29 cellular contexts compared by ENCODE assay signal in genomic region chr14:86794689-86795088, GRCh38.
"Had no signal": no experiment of that assay in that cellular context is flagged by ENCODE, and none has a peak within 500 bp of the region (broad histone marks: within the 10 kb centered on the region; RNA-seq: fewer than 3 reads in every experiment).

No MANE protein-coding gene starts in this region.

- H3K27ac ChIP-seq: stomach, suprapubic skin, testis, thoracic aorta, thyroid gland, tibial artery, tibial nerve, transverse colon, upper lobe of left lung, upper lobe of right lung, uterus, vagina had no signal

- H3K4me1 ChIP-seq: testis, thyroid gland, tibial artery, transverse colon, upper lobe of left lung, upper lobe of right lung, uterus, vagina had no signal

- H3K4me3 Mint-ChIP-seq: stimulated activated effector memory CD8-positive, alpha-beta T cell treated with anti-CD3 and anti-CD28 coated beads, Interleukin-12 subunit alpha, Interleukin-12 subunit beta, amount 100 ng/mL, for 72 hours; stimulated activated memory B cell treated with anti-CD40 and anti-IgM and Interleukin-4, amounts not matched to agents 10 μg/mL and 1 μg/mL and 100 μg/mL, for 72 hours; stimulated activated naive B cell treated with anti-CD40 and anti-IgM and Interleukin-4, amounts not matched to agents 10 μg/mL and 1 μg/mL and 100 μg/mL, for 72 hours; stimulated activated naive CD8-positive, alpha-beta T cell treated with anti-CD3 and anti-CD28 coated beads, Interleukin-15, amount 100 ng/mL, for 72 hours; stimulated activated naive CD8-positive, alpha-beta T cell treated with anti-CD3 and anti-CD28 coated beads, Interleukin-15, Interleukin-2, amounts not matched to agents 100 ng/mL and 50 ng/mL, for 24 hours; type B pancreatic cell had no signal

- H3K4me1 Mint-ChIP-seq: stimulated activated effector memory CD8-positive, alpha-beta T cell treated with anti-CD3 and anti-CD28 coated beads, Interleukin-12 subunit alpha, Interleukin-12 subunit beta, amount 100 ng/mL, for 72 hours; stimulated activated memory B cell treated with anti-CD40 and anti-IgM and Interleukin-4, amounts not matched to agents 10 μg/mL and 1 μg/mL and 100 μg/mL, for 72 hours; stimulated activated naive B cell treated with anti-CD40 and anti-IgM and Interleukin-4, amounts not matched to agents 10 μg/mL and 1 μg/mL and 100 μg/mL, for 72 hours; stimulated activated naive CD8-positive, alpha-beta T cell treated with anti-CD3 and anti-CD28 coated beads, Interleukin-15, amount 100 ng/mL, for 72 hours had no signal

- H3K27ac Mint-ChIP-seq: stimulated activated effector memory CD8-positive, alpha-beta T cell treated with anti-CD3 and anti-CD28 coated beads, Interleukin-12 subunit alpha, Interleukin-12 subunit beta, amount 100 ng/mL, for 72 hours; stimulated activated memory B cell treated with anti-CD40 and anti-IgM and Interleukin-4, amounts not matched to agents 10 μg/mL and 1 μg/mL and 100 μg/mL, for 72 hours; stimulated activated naive B cell treated with anti-CD40 and anti-IgM and Interleukin-4, amounts not matched to agents 10 μg/mL and 1 μg/mL and 100 μg/mL, for 72 hours; stimulated activated naive CD8-positive, alpha-beta T cell treated with anti-CD3 and anti-CD28 coated beads, Interleukin-15, amount 100 ng/mL, for 72 hours; stimulated activated naive CD8-positive, alpha-beta T cell treated with anti-CD3 and anti-CD28 coated beads, Interleukin-15, Interleukin-2, amounts not matched to agents 100 ng/mL and 50 ng/mL, for 24 hours; type B pancreatic cell had no signal

- H3K36me3 Mint-ChIP-seq: stimulated activated effector memory CD8-positive, alpha-beta T cell treated with anti-CD3 and anti-CD28 coated beads, Interleukin-12 subunit alpha, Interleukin-12 subunit beta, amount 100 ng/mL, for 72 hours; stimulated activated memory B cell treated with anti-CD40 and anti-IgM and Interleukin-4, amounts not matched to agents 10 μg/mL and 1 μg/mL and 100 μg/mL, for 72 hours; stimulated activated naive B cell treated with anti-CD40 and anti-IgM and Interleukin-4, amounts not matched to agents 10 μg/mL and 1 μg/mL and 100 μg/mL, for 72 hours; type B pancreatic cell had no signal

- H3K27me3 ChIP-seq: stomach, suprapubic skin, testis, thyroid gland, tibial artery, tibial nerve, transverse colon, upper lobe of left lung, upper lobe of right lung, uterus, vagina had no signal

- ATAC-seq: stimulated activated effector memory CD8-positive, alpha-beta T cell treated with anti-CD3 and anti-CD28 coated beads, Interleukin-12 subunit alpha, Interleukin-12 subunit beta, amount 100 ng/mL, for 72 hours; stimulated activated memory B cell treated with anti-CD40 and anti-IgM and Interleukin-4, amounts not matched to agents 10 μg/mL and 1 μg/mL and 100 μg/mL, for 72 hours; stimulated activated naive B cell treated with anti-CD40 and anti-IgM and Interleukin-4, amounts not matched to agents 10 μg/mL and 1 μg/mL and 100 μg/mL, for 72 hours; stimulated activated naive CD8-positive, alpha-beta T cell treated with anti-CD3 and anti-CD28 coated beads, Interleukin-15, amount 100 ng/mL, for 72 hours; stimulated activated naive CD8-positive, alpha-beta T cell treated with anti-CD3 and anti-CD28 coated beads, Interleukin-15, Interleukin-2, amounts not matched to agents 100 U/mL and 50 U/mL, for 24 hours; upper lobe of right lung had no signal

- DNase-seq: stimulated activated CD4-positive, alpha-beta T cell treated with anti-CD3 and anti-CD28 coated beads, Interleukin-2, amount 100 ng/mL, for 48 hours; stimulated activated CD4-positive, alpha-beta T cell treated with anti-CD3 and anti-CD28 coated beads, Interleukin-4, amount 100 ng/mL, for 1 hour; stimulated activated CD4-positive, alpha-beta T cell treated with anti-CD3 and anti-CD28 coated beads, Interleukin-4, amount 100 ng/mL, for 24 hours; stimulated activated CD4-positive, alpha-beta T cell treated with anti-CD3 and anti-CD28 coated beads, Interleukin-4, amount 100 ng/mL, for 4 hours; stimulated activated CD8-positive, alpha-beta memory T cell treated with anti-CD3 and anti-CD28 coated beads, Interleukin-4, amount 100 ng/mL, for 48 hours; stimulated activated naive B cell treated with anti-CD40 and anti-IgM and Interleukin-4, amounts not matched to agents 10 μg/mL and 1 μg/mL and 100 μg/mL, for 72 hours; stimulated activated naive CD4-positive, alpha-beta T cell; stimulated activated naive CD4-positive, alpha-beta T cell treated with Interleukin-2 at 50 U/mL for 16 hours; stimulated activated naive CD8-positive, alpha-beta T cell treated with anti-CD3 and anti-CD28 coated beads, Interleukin-15, amount 100 ng/mL, for 72 hours; stimulated activated naive CD8-positive, alpha-beta T cell treated with anti-CD3 and anti-CD28 coated beads, Interleukin-15, Interleukin-2, amounts not matched to agents 100 U/mL and 50 U/mL, for 24 hours; stomach; substantia nigra; testis; thyroid gland; tibial artery; transverse colon; trophoblast cell; upper lobe of left lung; upper lobe of right lung; uterus had no signal

- H3K9me3 ChIP-seq: stomach, testis, thoracic aorta, thyroid gland, tibial artery, tibial nerve, transverse colon, upper lobe of left lung, upper lobe of right lung, uterus, vagina had no signal

- H3K36me3 ChIP-seq: stomach, suprapubic skin, thoracic aorta, thyroid gland, tibial artery, tibial nerve, transverse colon, upper lobe of left lung, upper lobe of right lung, uterus, vagina had no signal

- H3K27me3 Mint-ChIP-seq: stimulated activated memory B cell treated with anti-CD40 and anti-IgM and Interleukin-4, amounts not matched to agents 10 μg/mL and 1 μg/mL and 100 μg/mL, for 72 hours; stimulated activated naive B cell treated with anti-CD40 and anti-IgM and Interleukin-4, amounts not matched to agents 10 μg/mL and 1 μg/mL and 100 μg/mL, for 72 hours; stimulated activated naive CD8-positive, alpha-beta T cell treated with anti-CD3 and anti-CD28 coated beads, Interleukin-15, amount 100 ng/mL, for 72 hours; stimulated activated naive CD8-positive, alpha-beta T cell treated with anti-CD3 and anti-CD28 coated beads, Interleukin-15, Interleukin-2, amounts not matched to agents 100 ng/mL and 50 ng/mL, for 24 hours; type B pancreatic cell had no signal

- FAIRE-seq: urothelium cell line had no signal

- H3K4me3 ChIP-seq: stomach, suprapubic skin, testis, thoracic aorta, thyroid gland, tibial artery, tibial nerve, transverse colon, upper lobe of left lung, upper lobe of right lung, uterus, vagina had no signal
